In the genomic region with DNA sequence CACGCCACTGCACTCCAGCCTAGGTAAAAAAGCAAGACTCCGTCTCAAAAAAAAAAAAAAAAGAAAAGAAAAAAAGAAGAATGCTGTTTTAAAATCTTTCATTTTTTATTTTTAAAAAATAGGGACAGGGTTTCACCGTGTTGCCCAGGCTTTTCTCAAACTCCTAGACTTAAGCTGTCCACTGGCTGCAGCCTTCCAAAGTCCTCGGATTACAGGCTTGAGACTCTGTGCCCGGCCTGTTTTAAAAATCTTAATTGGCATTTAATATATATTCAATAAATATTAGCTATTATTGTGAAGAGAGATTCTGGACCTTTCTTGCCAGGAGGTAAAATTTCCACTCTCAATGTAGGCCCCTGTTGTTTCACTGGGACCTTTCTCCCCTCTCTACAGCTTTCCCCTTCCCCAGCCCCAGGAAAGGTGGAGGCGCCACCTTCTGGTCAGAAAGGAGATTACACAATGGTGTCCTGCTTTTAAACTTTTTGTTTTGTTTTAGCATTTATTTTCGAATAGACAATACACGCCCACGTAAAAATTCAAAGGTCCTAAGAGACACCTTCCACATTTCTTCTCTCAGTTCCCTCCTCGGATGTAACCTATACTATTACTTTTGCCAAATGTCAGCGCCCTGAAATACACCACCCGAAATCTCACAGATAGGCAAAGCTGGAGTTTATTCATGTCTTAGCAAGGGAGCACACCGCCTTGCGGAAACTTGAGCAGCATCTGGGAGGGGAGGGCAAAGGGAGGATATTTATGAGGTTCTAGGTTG, we compare ENCODE assay signal across 8 cellular contexts. TPM values are rescaled to one million over a fixed set of nuclear protein-coding genes. Genes with fewer than 3 reads are reported as not detected.
DNase-seq lines count a peak whose midpoint lies in the region; ATAC-seq and TF ChIP-seq lines count a peak whose summit lies in the region.

No MANE protein-coding gene starts in this region.

- intact Hi-C loops in heart right ventricle (cut with DNase I) (loop anchor here in 9 of 10 donors (1.0 to 10.0 kb wide), 9 partner anchors 106 to 210 kb away; no protein-coding TSS in a partner anchor), psoas muscle (cut with DNase I) (loop anchor here in 1 of 2 donors (2.0 kb wide), 1 partner anchor 208 kb away; no protein-coding TSS in a partner anchor)

- DNase-seq in DMS53 (lab: John Stamatoyannopoulos, UW), result peak; percentile 79
- DNase-seq in HK-2 (ENCODE audit: unreplicated experiment), result peak; percentile 29
- DNase-seq in SJSA1 (ENCODE audit: low read depth in 1 of 2, low spot score in 2 of 2), result peak; percentile 47 to 48
- DNase-seq in heart right ventricle, result peak in 1 of 2 donors; percentile 66
- DNase-seq in psoas muscle, result peak in 1 of 2 donors; percentile 17

- H3K4me1 ChIP-seq in SJSA1 (replicated peaks) (no peaks in the 10 kb centered on the region), heart right ventricle (peaks cover 0 to 5% (median 0%) of the 10 kb centered on the region in 9 donors), psoas muscle (no peaks in the 10 kb centered on the region)

- TF ChIP-seq CTCF in heart right ventricle (IDR thresholded peaks at IDR 0.05) (peak; percentile 72 to 94 (median 87)), psoas muscle (IDR thresholded peaks at IDR 0.05) (peak; percentile 84)

- H3K27me3 ChIP-seq in SJSA1 (replicated peaks), result no peaks in the 10 kb centered on the region
- H3K27me3 ChIP-seq in heart right ventricle, result no peaks in the 10 kb centered on the region
- no peaks in the 10 kb centered on the region for H3K27me3 ChIP-seq in psoas muscle (ENCODE audit: insufficient read depth in 3 of 3, low read length in 2 of 3)

- no peaks in the 10 kb centered on the region for H3K36me3 Mint-ChIP-seq in activated naive CD4-positive, alpha-beta T cell treated with anti-CD3 and anti-CD28 coated beads, Interleukin-2, amount 50 U/mL, for 24 hours

- no peaks in the 10 kb centered on the region for H3K36me3 ChIP-seq in SJSA1
- H3K36me3 ChIP-seq in heart right ventricle, result no peaks in the 10 kb centered on the region
- no peaks in the 10 kb centered on the region for H3K36me3 ChIP-seq in psoas muscle (ENCODE audit: insufficient read depth in 1 of 2, low read depth in 1 of 2)

- H3K27me3 Mint-ChIP-seq in activated naive CD4-positive, alpha-beta T cell treated with anti-CD3 and anti-CD28 coated beads, Interleukin-2, amount 50 U/mL, for 24 hours, result no peaks in the 10 kb centered on the region

- peaks cover 5% of the 10 kb centered on the region for H3K4me1 Mint-ChIP-seq in activated naive CD4-positive, alpha-beta T cell treated with anti-CD3 and anti-CD28 coated beads, Interleukin-2, amount 50 U/mL, for 24 hours

- ATAC-seq in heart right ventricle (peak; percentile 55 to 88 (median 82)), psoas muscle (peak; percentile 56 to 83 (median 64)), HG02571 (IDR thresholded peaks at IDR 0.05; ENCODE audit: unreplicated experiment) (no peak), GM18517 (IDR thresholded peaks at IDR 0.05; ENCODE audit: unreplicated experiment) (no peak)

- H3K4me3 ChIP-seq in SJSA1, result peak overlapping the region; percentile 15; the same call in 1 of the 2 replicates
- peak overlapping the region in 9 of 10 donors; percentile 18 to 58 (median 55) for H3K4me3 ChIP-seq in heart right ventricle
- H3K4me3 ChIP-seq in psoas muscle, result peak overlapping the region; percentile 64

- H3K4me3 Mint-ChIP-seq in activated naive CD4-positive, alpha-beta T cell treated with anti-CD3 and anti-CD28 coated beads, Interleukin-2, amount 50 U/mL, for 24 hours, result peak overlapping the region; percentile 89

- no peaks in the 10 kb centered on the region for H3K9me3 ChIP-seq in SJSA1 (replicated peaks)
- H3K9me3 ChIP-seq in heart right ventricle, result no peaks in the 10 kb centered on the region
- no peaks in the 10 kb centered on the region for H3K9me3 ChIP-seq in psoas muscle

- H3K27ac ChIP-seq in SJSA1 (no peak overlapping the region), heart right ventricle (peak overlapping the region in 4 of 10 donors; percentile 36 to 54 (median 44)), psoas muscle (no peak overlapping the region)

- no peak overlapping the region for H3K27ac Mint-ChIP-seq in activated naive CD4-positive, alpha-beta T cell treated with anti-CD3 and anti-CD28 coated beads, Interleukin-2, amount 50 U/mL, for 24 hours

- no peaks in the 10 kb centered on the region for H3K9me3 Mint-ChIP-seq in activated naive CD4-positive, alpha-beta T cell treated with anti-CD3 and anti-CD28 coated beads, Interleukin-2, amount 50 U/mL, for 24 hours

- 31% methylated on average over 14 of the region's 14 CpGs for WGBS in heart right ventricle, 2 donors
- 27 to 28% (median 27%) methylated on average over 14 of the region's 14 CpGs for whole genome bisulfite sequencing in psoas muscle, 3 donors

RNA-seq across cellular contexts. Expression of a gene that starts 23.8 kb away (rescaled TPM):
- total RNA-seq in SJSA1 (2014; rRNA removed; shearing (Covaris generic)), result 22.5 and 23.4 TPM in 2 replicates
- total RNA-seq in heart right ventricle (10 to 100 TPM; 18.7 to 33.6 (median 23.7) TPM), psoas muscle (10 to 100 TPM; 11.9 to 27.1 (median 21.3) TPM)
- polyA plus RNA-seq in heart right ventricle (10 to 100 TPM; 15.4 to 24.7 TPM), psoas muscle (10 to 100 TPM; 11.3 to 20.8 (median 14.3) TPM)

RNA-seq across cellular contexts. Expression of a gene that starts 58.9 kb away (rescaled TPM):
- 157 and 162 TPM in 2 replicates for total RNA-seq in SJSA1 (2014; rRNA removed; shearing (Covaris generic))
- total RNA-seq in heart right ventricle, result 100 to 1,000 TPM in 7 of 10 donors, 10 to 100 TPM in 3; 85.5 to 133 (median 104) TPM
- polyA plus RNA-seq in heart right ventricle, result 10 to 100 TPM; 67.1 to 68.7 TPM
- 10 to 100 TPM; 45.8 to 85.0 (median 62.6) TPM for total RNA-seq in psoas muscle
- 100 to 1,000 TPM in 1 of 3 donors, 10 to 100 TPM in 2; 45.0 to 102 (median 93.5) TPM for polyA plus RNA-seq in psoas muscle

Comparison
In these comparisons a context has a peak if more than half of its experiments do, and no peak if none do; other contexts are left out.
1. ATAC-seq: peak in heart right ventricle (8 of 8) and psoas muscle (4 of 4); none in HG02571 (single experiment) and GM18517 (single experiment).
2. Peak in every context shown above with its lines, with median percentiles within 50 percentile points of each other: H3K4me3 ChIP-seq.